ENCODE assay signal across 7 cellular contexts in genomic region chr14:100064609-100065160, GRCh38. TPM values are rescaled to one million over a fixed set of nuclear protein-coding genes. Genes with fewer than 3 reads are reported as not detected.
DNase-seq lines count a peak whose midpoint lies in the region; ATAC-seq and TF ChIP-seq lines count a peak whose summit lies in the region.
"Not testable (repeated sequence)": the region's sequence is repeated elsewhere in the genome, so short reads cannot be mapped to it uniquely, and the experiment has no call there.

No MANE protein-coding gene starts in this region.

- peaks cover 69 to 75% (median 73%) of the 10 kb centered on the region in 3 donors for H3K4me1 Mint-ChIP-seq in T-cell
- H3K4me1 Mint-ChIP-seq in activated T-helper 17 cell treated with anti-CD3 and anti-CD28 coated beads, Interleukin-2, amount 50 U/mL, for 72 hours = peaks cover 44% of the 10 kb centered on the region

- intact Hi-C loops in heart right ventricle (cut with DNase I) = not testable (repeated sequence)

- peak in 1 of 34 experiments; percentile 24 for DNase-seq in T-cell
- not testable (repeated sequence) for DNase-seq in heart right ventricle

- H3K4me1 ChIP-seq in heart right ventricle = peaks cover 0 to 80% (median 30%) of the 10 kb centered on the region in 9 donors
- H3K4me1 ChIP-seq in neutrophil (ENCODE audit: control insufficient read depth in 1 of 2, insufficient read depth in 1 of 2, low read depth in 1 of 2, low read length in 1 of 2) = peaks cover 52 to 55% of the 10 kb centered on the region in 2 experiments

- H3K9me3 Mint-ChIP-seq in T-cell; activated T-helper 17 cell treated with anti-CD3 and anti-CD28 coated beads, Interleukin-2, amount 50 U/mL, for 72 hours: not testable (repeated sequence)

- H3K27ac ChIP-seq in heart right ventricle = peak overlapping the region in 6 of 10 donors; percentile 5 to 93 (median 52)
- H3K27ac ChIP-seq in neutrophil = peak overlapping the region; percentile 93

- H3K27ac Mint-ChIP-seq in T-cell = peak overlapping the region; percentile 98 to 100
- H3K27ac Mint-ChIP-seq in activated T-helper 17 cell treated with anti-CD3 and anti-CD28 coated beads, Interleukin-2, amount 50 U/mL, for 72 hours = peak overlapping the region; percentile 96

- H3K36me3 ChIP-seq in heart right ventricle, neutrophil: not testable (repeated sequence)

- peaks cover 18% of the 10 kb centered on the region for H3K36me3 Mint-ChIP-seq in T-cell
- peaks cover 49% of the 10 kb centered on the region for H3K36me3 Mint-ChIP-seq in activated T-helper 17 cell treated with anti-CD3 and anti-CD28 coated beads, Interleukin-2, amount 50 U/mL, for 72 hours (ENCODE audit: low read depth)

- CTCF ChIA-PET in T-cell (lab: Charles Lee) = interaction anchor here in 1 of 2 donors (0.7 to 9.6 kb wide), 8 partner anchors 8 to 128 kb away, joined by 3 to 143 read pairs (median 8); no protein-coding TSS in a partner anchor

- WGBS in heart right ventricle, 2 donors = 81 to 88% methylated on average over 11 of the region's 11 CpGs

- H3K4me3 ChIP-seq in heart right ventricle (peak overlapping the region in 1 of 10 donors; percentile 55), neutrophil (ENCODE audit: low read depth in 1 of 2, low read length in 1 of 2) (peak overlapping the region; percentile 33 to 41)

- POLR2A ChIA-PET in T-cell (lab: Charles Lee) = interaction anchor here (0.5 to 3.0 kb wide), 9 partner anchors 10 to 1762 kb away, joined by 3 to 27 read pairs (median 3); no protein-coding TSS in a partner anchor

- H3K27me3 ChIP-seq in heart right ventricle, neutrophil: not testable (repeated sequence)

- TF ChIP-seq CTCF in heart right ventricle (IDR thresholded peaks at IDR 0.05); neutrophil (IDR thresholded peaks at IDR 0.05): not testable (repeated sequence)

- not testable (repeated sequence) for H3K27me3 Mint-ChIP-seq in T-cell; activated T-helper 17 cell treated with anti-CD3 and anti-CD28 coated beads, Interleukin-2, amount 50 U/mL, for 72 hours

- H3K4me3 Mint-ChIP-seq in T-cell = peak overlapping the region; percentile 87 to 96 (median 90)
- H3K4me3 Mint-ChIP-seq in activated T-helper 17 cell treated with anti-CD3 and anti-CD28 coated beads, Interleukin-2, amount 50 U/mL, for 72 hours = peak overlapping the region; percentile 93

- not testable (repeated sequence) for H3K9me3 ChIP-seq in heart right ventricle, neutrophil

- ATAC-seq in GM18502 (IDR thresholded peaks at IDR 0.05; ENCODE audit: poor library complexity, unreplicated experiment) = peak; percentile 3
- peak; percentile 13 for ATAC-seq in GM21786 (IDR thresholded peaks at IDR 0.05; ENCODE audit: unreplicated experiment)
- ATAC-seq in HG03565 (IDR thresholded peaks at IDR 0.05; ENCODE audit: unreplicated experiment) = peak; percentile 0
- ATAC-seq in T-cell (replicated peaks in 1 of 4) = peak in 2 of 4 experiments; percentile 1 to 5
- ATAC-seq in activated T-helper 17 cell treated with anti-CD3 and anti-CD28 coated beads, Interleukin-2, amount 50 U/mL, for 72 hours (replicated peaks) = not testable (repeated sequence)
- peak in 5 of 8 donors; percentile 6 to 30 (median 12) for ATAC-seq in heart right ventricle

RNA-seq across cellular contexts. Expression of gene EVL, which starts 0.5 kb away (rescaled TPM):
- 1,000 to 10,000 TPM; 1,049 to 1,157 (median 1,125) TPM for total RNA-seq in T-cell
- 100 to 1,000 TPM; 493 to 560 TPM for total RNA-seq in activated T-helper 17 cell treated with anti-CD3 and anti-CD28 coated beads, Interleukin-2, amount 50 U/mL, for 72 hours
- 10 to 100 TPM; 32.2 to 79.4 (median 50.7) TPM for total RNA-seq in heart right ventricle
- 10 to 100 TPM; 26.0 to 47.5 TPM for polyA plus RNA-seq in heart right ventricle

Comparison
In these comparisons a context has a peak if more than half of its experiments do, and no peak if none do; other contexts are left out.
1. RNA of gene EVL, which starts 0.5 kb away (total RNA-seq): 1,049 to 1,157 TPM in T-cell and 493 to 560 TPM in activated T-helper 17 cell treated with anti-CD3 and anti-CD28 coated beads, Interleukin-2, amount 50 U/mL, for 72 hours; 32.2 to 79.4 TPM in heart right ventricle; every median in the first group is over 4 times any median in the second.